ENCODE assay signal across 11 cellular contexts in the genomic region with DNA sequence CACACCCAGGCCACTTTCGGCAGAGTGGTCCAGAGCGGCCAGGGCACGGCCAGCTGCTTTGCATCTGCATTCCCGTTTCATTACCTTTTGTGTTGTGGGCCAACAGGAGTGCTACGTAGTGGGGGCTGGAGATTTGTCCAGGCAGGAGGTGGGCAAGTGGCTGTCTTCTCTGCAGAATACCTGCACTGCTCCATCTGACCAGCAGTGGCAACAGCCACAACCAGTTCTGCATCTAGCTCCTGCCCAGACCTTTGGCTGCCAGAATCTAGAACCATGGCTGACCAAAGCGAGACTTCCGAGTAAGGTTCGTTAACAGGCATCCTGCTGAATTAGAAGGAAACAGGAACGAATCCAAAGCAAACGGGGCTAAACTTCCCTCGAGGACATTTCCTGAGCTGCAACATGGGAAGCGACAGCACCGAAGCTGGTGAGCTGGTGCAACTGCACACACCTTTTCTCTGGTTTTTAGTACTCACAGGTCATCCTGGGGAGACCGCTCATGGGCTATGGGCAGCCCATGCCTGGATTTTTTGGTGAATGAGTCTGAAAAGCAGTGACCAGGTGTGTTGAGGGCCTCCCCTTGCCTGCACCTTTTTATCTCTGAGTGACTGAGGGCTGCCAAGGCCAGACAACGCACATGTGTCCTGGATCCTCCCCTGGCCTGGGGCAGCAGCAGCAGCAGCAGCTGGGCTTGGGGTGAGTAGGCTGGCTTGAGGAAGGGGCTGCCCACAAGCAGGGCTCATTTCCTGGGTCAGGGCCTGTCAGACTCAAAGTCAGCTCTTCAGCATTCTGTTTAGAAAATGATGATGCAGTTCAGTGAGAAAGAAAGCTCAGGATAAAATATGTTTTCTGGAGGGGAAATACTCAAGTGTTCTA. TPM values are rescaled to one million over a fixed set of nuclear protein-coding genes. Genes with fewer than 3 reads are reported as not detected.
DNase-seq lines count a peak whose midpoint lies in the region; ATAC-seq and TF ChIP-seq lines count a peak whose summit lies in the region.
"Had no signal": no experiment of that assay in that cellular context is flagged by ENCODE, and none has a peak within 500 bp of the region (broad histone marks: within the 10 kb centered on the region; RNA-seq: fewer than 3 reads in every experiment).

No MANE protein-coding gene starts in this region.

- POLR2A ChIA-PET in WTC11 (lab: Charles Lee) = no interaction called here

- ATAC-seq in GM19023 (IDR thresholded peaks at IDR 0.05; ENCODE audit: unreplicated experiment) = peak; percentile 34
- ATAC-seq in HG02981 (IDR thresholded peaks at IDR 0.05; ENCODE audit: unreplicated experiment) = peak; percentile 46
- peak; percentile 62 for ATAC-seq in WTC11
- ATAC-seq in omental fat pad (ENCODE audit: low FRiP score) = no peak

- CTCF ChIA-PET in WTC11 (lab: Charles Lee) = interaction anchor here (0.6 to 10.1 kb wide), 21 partner anchors 10 to 376 kb away, joined by 3 to 329 read pairs (median 4); a partner anchor contains a TSS

- H3K36me3 Mint-ChIP-seq in WTC11 = no peaks in the 10 kb centered on the region

- no peaks in the 10 kb centered on the region for H3K9me3 Mint-ChIP-seq in WTC11

- 0 out of 2 replicates have a peak overlapping the region, but pooled peaks have one; percentile 36 for H3K27ac Mint-ChIP-seq in WTC11

- no peak overlapping the region for H3K4me3 Mint-ChIP-seq in WTC11

- H3K4me1 Mint-ChIP-seq in WTC11 = peaks cover 41% of the 10 kb centered on the region

- H3K27me3 Mint-ChIP-seq in WTC11 (ENCODE audit: low read depth) = peaks cover 33% of the 10 kb centered on the region

- DNase-seq in WTC11 (ENCODE audit: low spot score) = no peak
- DNase-seq in putamen (ENCODE audit: low spot score) = no peak
- DNase-seq in omental fat pad (ENCODE audit: low spot score) = no peak
- no peak for DNase-seq in cerebellar nuclear complex (lab: John Stamatoyannopoulos, UW)
- no peak for DNase-seq in SK-N-DZ (ENCODE audit: low spot score)
- DNase-seq: amniotic stem cell; SK-N-SH; stimulated activated CD4-positive, alpha-beta T cell treated with anti-CD3 and anti-CD28 coated beads, Interleukin-1b, Interleukin-23, amount 100 ng/mL, for 48 hours had no signal

- TF ChIP-seq CTCF in 22Rv1 (IDR thresholded peaks at IDR 0.05) = peak; percentile 77
- TF ChIP-seq CTCF in WTC11 (IDR thresholded peaks at IDR 0.05) = peak; percentile 22; the same call in 1 of the 2 replicates
- TF ChIP-seq CTCF in omental fat pad (IDR thresholded peaks at IDR 0.05) = no peak

- no peak overlapping the region for H3K27ac ChIP-seq in 22Rv1

TF ChIP-seq in WTC11, 78 proteins besides CTCF, POLR2A, EP300 and RAD21:
- TF ChIP-seq SOX15 (CRISPR knock-in tag; IDR thresholded peaks at IDR 0.05) (no peak), ZNF263 (CRISPR knock-in tag; IDR thresholded peaks at IDR 0.05; ENCODE audit: low read depth) (no peak), FOXJ3 (CRISPR knock-in tag; IDR thresholded peaks at IDR 0.05; ENCODE audit: borderline replicate concordance) (no peak), TEAD1 (CRISPR knock-in tag; IDR thresholded peaks at IDR 0.05) (no peak), NFYB (CRISPR knock-in tag; conservative IDR thresholded peaks at IDR 0.05; ENCODE audit: low read depth) (no peak), TP53 (CRISPR knock-in tag; IDR thresholded peaks at IDR 0.05) (no peak), GTF2I (CRISPR knock-in tag; conservative IDR thresholded peaks at IDR 0.05) (no peak), IRF2 (CRISPR knock-in tag; IDR thresholded peaks at IDR 0.05; ENCODE audit: borderline replicate concordance, low read depth) (no peak), NR2C2 (CRISPR knock-in tag; IDR thresholded peaks at IDR 0.05) (no peak), OVOL2 (CRISPR knock-in tag; IDR thresholded peaks at IDR 0.05; ENCODE audit: borderline replicate concordance) (no peak)
- TF ChIP-seq, protein P1, sequence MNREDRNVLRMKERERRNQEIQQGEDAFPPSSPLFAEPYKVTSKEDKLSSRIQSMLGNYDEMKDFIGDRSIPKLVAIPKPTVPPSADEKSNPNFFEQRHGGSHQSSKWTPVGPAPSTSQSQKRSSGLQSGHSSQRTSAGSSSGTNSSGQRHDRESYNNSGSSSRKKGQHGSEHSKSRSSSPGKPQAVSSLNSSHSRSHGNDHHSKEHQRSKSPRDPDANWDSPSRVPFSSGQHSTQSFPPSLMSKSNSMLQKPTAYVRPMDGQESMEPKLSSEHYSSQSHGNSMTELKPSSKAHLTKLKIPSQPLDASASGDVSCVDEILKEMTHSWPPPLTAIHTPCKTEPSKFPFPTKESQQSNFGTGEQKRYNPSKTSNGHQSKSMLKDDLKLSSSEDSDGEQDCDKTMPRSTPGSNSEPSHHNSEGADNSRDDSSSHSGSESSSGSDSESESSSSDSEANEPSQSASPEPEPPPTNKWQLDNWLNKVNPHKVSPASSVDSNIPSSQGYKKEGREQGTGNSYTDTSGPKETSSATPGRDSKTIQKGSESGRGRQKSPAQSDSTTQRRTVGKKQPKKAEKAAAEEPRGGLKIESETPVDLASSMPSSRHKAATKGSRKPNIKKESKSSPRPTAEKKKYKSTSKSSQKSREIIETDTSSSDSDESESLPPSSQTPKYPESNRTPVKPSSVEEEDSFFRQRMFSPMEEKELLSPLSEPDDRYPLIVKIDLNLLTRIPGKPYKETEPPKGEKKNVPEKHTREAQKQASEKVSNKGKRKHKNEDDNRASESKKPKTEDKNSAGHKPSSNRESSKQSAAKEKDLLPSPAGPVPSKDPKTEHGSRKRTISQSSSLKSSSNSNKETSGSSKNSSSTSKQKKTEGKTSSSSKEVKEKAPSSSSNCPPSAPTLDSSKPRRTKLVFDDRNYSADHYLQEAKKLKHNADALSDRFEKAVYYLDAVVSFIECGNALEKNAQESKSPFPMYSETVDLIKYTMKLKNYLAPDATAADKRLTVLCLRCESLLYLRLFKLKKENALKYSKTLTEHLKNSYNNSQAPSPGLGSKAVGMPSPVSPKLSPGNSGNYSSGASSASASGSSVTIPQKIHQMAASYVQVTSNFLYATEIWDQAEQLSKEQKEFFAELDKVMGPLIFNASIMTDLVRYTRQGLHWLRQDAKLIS (CRISPR knock-in tag; IDR thresholded peaks at IDR 0.05; ENCODE audit: borderline replicate concordance) = no peak
- TF ChIP-seq, protein P2, sequence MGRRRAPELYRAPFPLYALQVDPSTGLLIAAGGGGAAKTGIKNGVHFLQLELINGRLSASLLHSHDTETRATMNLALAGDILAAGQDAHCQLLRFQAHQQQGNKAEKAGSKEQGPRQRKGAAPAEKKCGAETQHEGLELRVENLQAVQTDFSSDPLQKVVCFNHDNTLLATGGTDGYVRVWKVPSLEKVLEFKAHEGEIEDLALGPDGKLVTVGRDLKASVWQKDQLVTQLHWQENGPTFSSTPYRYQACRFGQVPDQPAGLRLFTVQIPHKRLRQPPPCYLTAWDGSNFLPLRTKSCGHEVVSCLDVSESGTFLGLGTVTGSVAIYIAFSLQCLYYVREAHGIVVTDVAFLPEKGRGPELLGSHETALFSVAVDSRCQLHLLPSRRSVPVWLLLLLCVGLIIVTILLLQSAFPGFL (CRISPR knock-in tag; IDR thresholded peaks at IDR 0.05; ENCODE audit: borderline replicate concordance) = no peak
- TF ChIP-seq, protein P3, sequence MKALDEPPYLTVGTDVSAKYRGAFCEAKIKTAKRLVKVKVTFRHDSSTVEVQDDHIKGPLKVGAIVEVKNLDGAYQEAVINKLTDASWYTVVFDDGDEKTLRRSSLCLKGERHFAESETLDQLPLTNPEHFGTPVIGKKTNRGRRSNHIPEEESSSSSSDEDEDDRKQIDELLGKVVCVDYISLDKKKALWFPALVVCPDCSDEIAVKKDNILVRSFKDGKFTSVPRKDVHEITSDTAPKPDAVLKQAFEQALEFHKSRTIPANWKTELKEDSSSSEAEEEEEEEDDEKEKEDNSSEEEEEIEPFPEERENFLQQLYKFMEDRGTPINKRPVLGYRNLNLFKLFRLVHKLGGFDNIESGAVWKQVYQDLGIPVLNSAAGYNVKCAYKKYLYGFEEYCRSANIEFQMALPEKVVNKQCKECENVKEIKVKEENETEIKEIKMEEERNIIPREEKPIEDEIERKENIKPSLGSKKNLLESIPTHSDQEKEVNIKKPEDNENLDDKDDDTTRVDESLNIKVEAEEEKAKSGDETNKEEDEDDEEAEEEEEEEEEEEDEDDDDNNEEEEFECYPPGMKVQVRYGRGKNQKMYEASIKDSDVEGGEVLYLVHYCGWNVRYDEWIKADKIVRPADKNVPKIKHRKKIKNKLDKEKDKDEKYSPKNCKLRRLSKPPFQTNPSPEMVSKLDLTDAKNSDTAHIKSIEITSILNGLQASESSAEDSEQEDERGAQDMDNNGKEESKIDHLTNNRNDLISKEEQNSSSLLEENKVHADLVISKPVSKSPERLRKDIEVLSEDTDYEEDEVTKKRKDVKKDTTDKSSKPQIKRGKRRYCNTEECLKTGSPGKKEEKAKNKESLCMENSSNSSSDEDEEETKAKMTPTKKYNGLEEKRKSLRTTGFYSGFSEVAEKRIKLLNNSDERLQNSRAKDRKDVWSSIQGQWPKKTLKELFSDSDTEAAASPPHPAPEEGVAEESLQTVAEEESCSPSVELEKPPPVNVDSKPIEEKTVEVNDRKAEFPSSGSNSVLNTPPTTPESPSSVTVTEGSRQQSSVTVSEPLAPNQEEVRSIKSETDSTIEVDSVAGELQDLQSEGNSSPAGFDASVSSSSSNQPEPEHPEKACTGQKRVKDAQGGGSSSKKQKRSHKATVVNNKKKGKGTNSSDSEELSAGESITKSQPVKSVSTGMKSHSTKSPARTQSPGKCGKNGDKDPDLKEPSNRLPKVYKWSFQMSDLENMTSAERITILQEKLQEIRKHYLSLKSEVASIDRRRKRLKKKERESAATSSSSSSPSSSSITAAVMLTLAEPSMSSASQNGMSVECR (CRISPR knock-in tag; IDR thresholded peaks at IDR 0.05; ENCODE audit: borderline replicate concordance) = no peak

RNA-seq across cellular contexts. Expression of a gene that starts 10.6 kb away (rescaled TPM):
- 0.18 to 0.55 TPM (median 0.23 TPM) in 3 replicates for total RNA-seq in WTC11 (2021)
- 1 to 10 TPM in 1 of 4 donors, under 1 TPM in 3; 0.12 to 1.1 (median 0.25) TPM for total RNA-seq in omental fat pad
- not detected in 2 replicates for polyA plus RNA-seq in SK-N-DZ (2014; cell fraction: cytosol; rRNA removed)
- 0.14 TPM in 1 of 2 replicates, not detected in the other for polyA plus RNA-seq in SK-N-DZ (2014; cell fraction: nucleus; rRNA removed)

RNA-seq across cellular contexts. Expression of a gene that starts 26.6 kb away (rescaled TPM):
- total RNA-seq in WTC11 (2021) = 17.9 to 20.1 TPM (median 19.8 TPM) in 3 replicates
- 10 to 100 TPM; 17.7 to 30.3 (median 22.8) TPM for total RNA-seq in omental fat pad
- 10.6 and 18.1 TPM in 2 replicates for polyA plus RNA-seq in SK-N-DZ (2014; cell fraction: cytosol; rRNA removed)
- polyA plus RNA-seq in SK-N-DZ (2014; cell fraction: nucleus; rRNA removed) = 12.7 and 17.9 TPM in 2 replicates

Comparison
In these comparisons a context has a peak if more than half of its experiments do, and no peak if none do; other contexts are left out.
1. CTCF ChIP-seq: peak in 22Rv1 (single experiment) and WTC11 (single experiment); none in omental fat pad (0 of 3).